ENCODE assay signal across 20 cellular contexts in the genomic region with DNA sequence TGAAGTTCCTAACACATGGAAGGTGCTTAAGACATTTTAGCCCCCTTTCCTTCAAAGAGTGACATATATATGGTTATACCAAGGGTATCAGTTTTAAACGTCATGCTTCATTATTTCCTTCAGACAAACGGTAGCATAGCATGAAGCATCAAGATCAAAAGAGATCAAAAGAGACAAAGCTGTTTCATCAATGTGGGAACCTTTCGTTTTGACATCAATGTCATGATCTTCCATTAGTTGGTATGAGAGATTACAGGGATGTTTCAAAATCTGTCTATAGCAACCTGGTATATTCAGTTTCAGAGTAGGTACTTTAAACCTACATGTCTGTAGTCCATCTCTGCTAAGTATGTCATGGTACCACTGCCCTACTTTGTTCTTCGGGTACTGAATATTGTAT. TPM values are rescaled to one million over a fixed set of nuclear protein-coding genes. Genes with fewer than 3 reads are reported as not detected.
A peak's percentile ranks its signal among the peaks of the same experiment; 100 is the strongest.
DNase-seq lines count a peak whose midpoint lies in the region; ATAC-seq and FAIRE-seq lines count a peak whose summit lies in the region.
"Had no signal": no experiment of that assay in that cellular context is flagged by ENCODE, and none has a peak within 500 bp of the region (broad histone marks: within the 10 kb centered on the region; RNA-seq: fewer than 3 reads in every experiment).

No MANE protein-coding gene starts in this region.

- peaks cover 13% of the 10 kb centered on the region for H3K4me1 Mint-ChIP-seq in activated T-cell treated with anti-CD3 and anti-CD28 coated beads, Interleukin-2, amount 50 U/mL, for 72 hours (ENCODE audit: low read depth)
- peaks cover 17% of the 10 kb centered on the region for H3K4me1 Mint-ChIP-seq in activated naive CD8-positive, alpha-beta T cell treated with anti-CD3 and anti-CD28 coated beads for 36 hours

- peaks cover 2 to 6% of the 10 kb centered on the region in 2 donors for H3K36me3 Mint-ChIP-seq in activated T-cell treated with anti-CD3 and anti-CD28 coated beads, Interleukin-2, amount 50 U/mL, for 72 hours (ENCODE audit: insufficient read depth in 2 of 2)
- peaks cover 11% of the 10 kb centered on the region for H3K36me3 Mint-ChIP-seq in activated naive CD8-positive, alpha-beta T cell treated with anti-CD3 and anti-CD28 coated beads for 36 hours

- no peaks in the 10 kb centered on the region for H3K27me3 Mint-ChIP-seq in activated T-cell treated with anti-CD3 and anti-CD28 coated beads, Interleukin-2, amount 50 U/mL, for 72 hours (ENCODE audit: low read depth)
- no peaks in the 10 kb centered on the region for H3K27me3 Mint-ChIP-seq in activated naive CD8-positive, alpha-beta T cell treated with anti-CD3 and anti-CD28 coated beads for 36 hours
- H3K27me3 Mint-ChIP-seq: IgD-negative memory B cell had no signal

- no peaks in the 10 kb centered on the region for H3K9me3 Mint-ChIP-seq in activated T-cell treated with anti-CD3 and anti-CD28 coated beads, Interleukin-2, amount 50 U/mL, for 72 hours
- no peaks in the 10 kb centered on the region for H3K9me3 Mint-ChIP-seq in activated naive CD8-positive, alpha-beta T cell treated with anti-CD3 and anti-CD28 coated beads for 36 hours
- H3K9me3 Mint-ChIP-seq: IgD-negative memory B cell had no signal

- H3K27ac Mint-ChIP-seq in activated T-cell treated with anti-CD3 and anti-CD28 coated beads, Interleukin-2, amount 50 U/mL, for 72 hours = peak overlapping the region; percentile 16
- H3K27ac Mint-ChIP-seq in activated naive CD8-positive, alpha-beta T cell treated with anti-CD3 and anti-CD28 coated beads for 36 hours = peak overlapping the region; percentile 8

- peak; percentile 44 for FAIRE-seq in GM18507 (lab: Jason Lieb, UNC)
- FAIRE-seq: G401.6, GM19239, H1 had no signal

- DNase-seq in activated T-cell treated with anti-CD3 and anti-CD28 coated beads, Interleukin-2, amount 50 U/mL, for 72 hours = no peak
- DNase-seq in activated T-cell treated with anti-CD3 and anti-CD28 coated beads, Interleukin-2, amount 50 U/mL, for 48 hours = no peak
- DNase-seq in GM18507 (ENCODE audit: extremely low spot score, insufficient read length, low read depth) (no peak), T1000 (lab: John Stamatoyannopoulos, UW) (no peak), NCI-H1105 treated with DMSO at 0.1 percent for 48 hours (lab: John Stamatoyannopoulos, UW) (no peak)
- DNase-seq in activated naive CD8-positive, alpha-beta T cell treated with anti-CD3 and anti-CD28 coated beads for 36 hours = no peak
- DNase-seq in stimulated activated naive CD8-positive, alpha-beta T cell treated with anti-CD3 and anti-CD28 coated beads, Interleukin-15, Interleukin-2, amounts not matched to agents 100 U/mL and 50 U/mL, for 24 hours = no peak
- DNase-seq: BE2C, Kasumi-1, NCI-H1417, NCI-H1694 treated with DMSO at 0.1 percent for 48 hours, NCI-H2081 treated with DMSO at 0.1 percent for 48 hours, NCI-H2171 treated with DMSO at 0.1 percent for 48 hours, NCI-H524 treated with DMSO at 0.1 percent for 48 hours, Right ventricle myocardium superior had no signal

- peak; percentile 87 to 93 for ATAC-seq in activated T-cell treated with anti-CD3 and anti-CD28 coated beads, Interleukin-2, amount 50 U/mL, for 72 hours (replicated peaks in 1 of 2)
- ATAC-seq in stimulated activated naive CD8-positive, alpha-beta T cell treated with anti-CD3 and anti-CD28 coated beads, Interleukin-15, Interleukin-2, amounts not matched to agents 100 U/mL and 50 U/mL, for 24 hours = peak; percentile 86
- ATAC-seq in GM21737 (IDR thresholded peaks at IDR 0.05; ENCODE audit: unreplicated experiment) = no peak

- no peak overlapping the region for H3K4me3 Mint-ChIP-seq in activated T-cell treated with anti-CD3 and anti-CD28 coated beads, Interleukin-2, amount 50 U/mL, for 72 hours
- H3K4me3 Mint-ChIP-seq in activated naive CD8-positive, alpha-beta T cell treated with anti-CD3 and anti-CD28 coated beads for 36 hours = no peak overlapping the region
- H3K4me3 Mint-ChIP-seq: IgD-negative memory B cell had no signal

RNA-seq across cellular contexts. Expression of a gene that starts 28.3 kb away (rescaled TPM):
- total RNA-seq in activated T-cell treated with anti-CD3 and anti-CD28 coated beads, Interleukin-2, amount 50 U/mL, for 72 hours = 10 to 100 TPM; 18.1 to 21.8 TPM
- 10 to 100 TPM; 26.7 to 32.4 TPM for total RNA-seq in activated naive CD8-positive, alpha-beta T cell treated with anti-CD3 and anti-CD28 coated beads for 36 hours

RNA-seq across cellular contexts. Expression of a gene that starts 28.5 kb away (rescaled TPM):
- total RNA-seq in activated T-cell treated with anti-CD3 and anti-CD28 coated beads, Interleukin-2, amount 50 U/mL, for 72 hours = 10 to 100 TPM; 41.4 TPM
- total RNA-seq in activated naive CD8-positive, alpha-beta T cell treated with anti-CD3 and anti-CD28 coated beads for 36 hours = 10 to 100 TPM; 20.1 to 20.9 TPM
